ENCODE assay signal across 12 cellular contexts in genomic region chrX:112941209-112941788, GRCh38.
A peak's percentile ranks its signal among the peaks of the same experiment; 100 is the strongest.
DNase-seq lines count a peak whose midpoint lies in the region; ATAC-seq and TF ChIP-seq lines count a peak whose summit lies in the region.
"Had no signal": no experiment of that assay in that cellular context is flagged by ENCODE, and none has a peak within 500 bp of the region (broad histone marks: within the 10 kb centered on the region; RNA-seq: fewer than 3 reads in every experiment).

No MANE protein-coding gene starts in this region.

- no peak overlapping the region for H3K27ac Mint-ChIP-seq in chondrocyte (ENCODE audit: unreplicated experiment)

- no peaks in the 10 kb centered on the region for H3K36me3 Mint-ChIP-seq in chondrocyte (ENCODE audit: low read depth)

- DNase-seq in AG10803 (ENCODE audit: low read depth) (peak; percentile 2), chondrocyte (ENCODE audit: low spot score) (no peak), DMS 273 (lab: John Stamatoyannopoulos, UW; ENCODE audit: unreplicated experiment) (no peak), NCI-H345 (lab: John Stamatoyannopoulos, UW) (no peak), epidermal melanocyte (ENCODE audit: insufficient read length, low spot score) (no peak)
- DNase-seq: activated T-cell treated with anti-CD3 and anti-CD28 coated beads, Interleukin-2, amount 50 U/mL, for 48 hours; effector CD8-positive, alpha-beta T cell; spleen had no signal

- H3K4me1 Mint-ChIP-seq in chondrocyte (ENCODE audit: low read depth): no peaks in the 10 kb centered on the region

- peak; percentile 36 for TF ChIP-seq CTCF in AG10803 (conservative IDR thresholded peaks at IDR 0.05; ENCODE audit: low read length)
- TF ChIP-seq CTCF in chondrocyte (IDR thresholded peaks at IDR 0.05): peak; percentile 56

- no peaks in the 10 kb centered on the region for H3K9me3 Mint-ChIP-seq in chondrocyte (ENCODE audit: low read depth)

- H3K27me3 Mint-ChIP-seq in chondrocyte (ENCODE audit: low read depth): peaks cover 22% of the 10 kb centered on the region

- ATAC-seq in GM19035 (IDR thresholded peaks at IDR 0.05; ENCODE audit: unreplicated experiment) (peak; percentile 91), HG03196 (IDR thresholded peaks at IDR 0.05; ENCODE audit: unreplicated experiment) (peak; percentile 56), HG02763 (IDR thresholded peaks at IDR 0.05; ENCODE audit: unreplicated experiment) (no peak)

- no peak overlapping the region for H3K4me3 Mint-ChIP-seq in chondrocyte (ENCODE audit: unreplicated experiment)

- no peak overlapping the region for H3K4me3 ChIP-seq in AG10803 (ENCODE audit: low read length)
- H3K4me3 ChIP-seq: SK-N-MC, spleen had no signal
